In the genomic region with DNA sequence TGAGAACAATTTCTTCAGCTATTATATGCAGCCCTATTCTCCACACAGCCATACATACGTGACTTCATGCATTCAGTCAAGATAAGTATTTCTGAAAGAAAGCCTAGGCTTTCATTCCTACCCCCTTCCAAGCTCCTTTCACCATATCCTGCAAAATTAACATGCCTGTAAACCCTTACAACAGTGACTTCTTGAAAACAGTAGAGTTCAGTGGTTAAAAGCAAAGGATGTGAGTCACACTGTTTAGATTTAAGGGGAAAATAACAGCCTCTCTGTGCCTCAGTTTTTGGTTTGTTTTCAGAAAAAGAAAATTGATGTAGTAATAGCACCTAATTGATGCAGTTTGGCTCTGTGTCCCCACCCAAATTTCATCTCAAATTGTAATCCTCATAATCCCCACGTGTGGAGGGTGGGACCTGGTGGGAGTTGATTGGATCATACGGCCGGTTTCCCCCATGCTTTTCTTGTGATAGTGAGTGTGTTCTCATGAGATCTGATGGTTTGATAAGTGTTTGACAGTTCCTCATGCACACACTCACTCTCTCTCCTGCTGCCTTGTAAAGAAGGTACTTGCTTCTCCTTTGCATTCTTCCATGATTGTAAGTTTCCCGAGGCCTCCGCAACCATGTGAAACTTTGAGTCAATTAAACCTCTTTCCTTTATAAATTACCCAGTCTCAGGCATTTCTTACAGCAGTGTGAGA, we compare ENCODE assay signal across 1 cellular context.
TF ChIP-seq lines count a peak whose summit lies in the region.

No MANE protein-coding gene starts in this region.

TF ChIP-seq in endothelial cell of umbilical vein, 7 proteins besides CTCF, POLR2A, EP300 and RAD21:
- TF ChIP-seq GATA2 (IDR thresholded peaks at IDR 0.05; ENCODE audit: insufficient read depth, insufficient read length, low read depth, low read length) = peak; percentile 52
- TF ChIP-seq FOS (IDR thresholded peaks at IDR 0.05; ENCODE audit: borderline replicate concordance, insufficient read depth, low read length) = peak; percentile 51
- TF ChIP-seq JUN (IDR thresholded peaks at IDR 0.05; ENCODE audit: borderline replicate concordance, insufficient read depth, insufficient read length, low read depth) = no peak
- no peak for TF ChIP-seq MYC (IDR thresholded peaks at IDR 0.05; ENCODE audit: low read depth, low read length)
- TF ChIP-seq POLR2AphosphoS5 (IDR thresholded peaks at IDR 0.05; ENCODE audit: insufficient read depth, low read depth, low read length) = no peak
- TF ChIP-seq MAX (IDR thresholded peaks at IDR 0.05; ENCODE audit: insufficient read depth, insufficient read length) = no peak
- TF ChIP-seq EZH2 (IDR thresholded peaks at IDR 0.05; ENCODE audit: borderline replicate concordance, low read depth, low read length, severe bottlenecking) = no peak
